22 cellular contexts compared by ENCODE assay signal in the genomic region with DNA sequence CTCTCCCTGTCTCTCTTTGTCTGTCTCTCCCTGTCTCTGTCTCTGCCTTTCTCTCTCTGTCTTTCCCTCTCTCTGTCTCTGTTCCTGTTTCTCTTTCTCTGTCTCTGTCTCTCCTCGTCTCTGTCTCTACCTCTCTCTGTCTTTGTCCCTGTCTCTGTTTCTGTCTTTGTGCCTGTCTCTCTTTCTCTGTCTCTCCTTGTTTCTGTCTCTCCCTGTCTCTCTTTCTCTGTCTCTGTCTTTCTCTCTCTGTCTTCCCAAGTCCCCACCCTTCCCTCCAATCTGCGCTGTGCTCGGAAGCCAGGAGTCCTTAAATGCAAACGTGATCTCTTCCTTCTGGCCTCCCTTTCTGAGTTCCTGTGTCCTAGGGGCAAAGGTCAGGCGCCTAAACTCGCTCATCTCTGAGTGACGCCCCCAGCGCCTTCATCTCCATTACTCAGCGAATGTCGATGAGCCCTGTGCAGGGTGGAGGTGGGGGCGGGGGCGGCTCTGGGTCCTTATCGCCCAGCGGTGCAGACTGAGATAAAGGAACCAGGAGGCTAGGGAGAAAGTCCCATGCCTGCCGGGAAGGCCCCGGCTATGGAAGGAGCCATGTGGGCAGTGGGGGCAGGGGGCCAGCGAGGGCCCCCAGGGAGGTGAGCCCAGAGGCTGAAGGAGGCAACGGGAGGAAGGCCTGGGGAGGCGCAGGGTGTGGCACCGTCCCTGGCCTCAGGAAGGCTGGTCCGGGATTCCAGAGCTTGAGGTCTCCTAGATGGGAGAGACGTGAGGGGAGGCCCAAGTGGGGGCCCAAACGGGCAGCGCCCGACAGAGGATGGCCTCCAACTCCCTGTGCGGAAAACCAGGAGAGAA.
DNase-seq lines count a peak whose midpoint lies in the region; ATAC-seq and TF ChIP-seq lines count a peak whose summit lies in the region.
"Had no signal": no experiment of that assay in that cellular context is flagged by ENCODE, and none has a peak within 500 bp of the region (broad histone marks: within the 10 kb centered on the region; RNA-seq: fewer than 3 reads in every experiment).

No MANE protein-coding gene starts in this region.

- peak overlapping the region; percentile 64 to 67 for H3K4me3 ChIP-seq in duodenal mucosa (ENCODE audit: low read depth in 1 of 2, low read length in 2 of 2)
- H3K4me3 ChIP-seq: breast epithelium had no signal

- H3K4me3 Mint-ChIP-seq in nephron progenitor cell: no peak overlapping the region

- H3K9me3 ChIP-seq in duodenal mucosa (ENCODE audit: control insufficient read depth in 1 of 2, low read length in 2 of 2): no peaks in the 10 kb centered on the region
- H3K9me3 ChIP-seq: breast epithelium, SK-N-SH had no signal

- peaks cover 11% of the 10 kb centered on the region for H3K27me3 Mint-ChIP-seq in nephron progenitor cell (ENCODE audit: low read depth, poor library complexity)

- peak overlapping the region; percentile 42 for H3K27ac ChIP-seq in duodenal mucosa (ENCODE audit: low read depth, low read length)
- H3K27ac ChIP-seq: breast epithelium, C4-2B had no signal

- H3K36me3 ChIP-seq in duodenal mucosa (ENCODE audit: control insufficient read depth in 1 of 2, insufficient read depth in 2 of 2, low read length in 2 of 2): peaks cover 0 to 3% of the 10 kb centered on the region in 2 donors
- H3K36me3 ChIP-seq: breast epithelium had no signal

- H3K27ac Mint-ChIP-seq in nephron progenitor cell: no peak overlapping the region
- H3K27ac Mint-ChIP-seq: activated T-helper 2 cell treated with anti-CD3 and anti-CD28 coated beads, Interferon-gamma antibody, Interleukin-2, Interleukin-4, amounts not matched to agents 10 μg/mL and 5 μg/mL and 100 μg/mL, durations not matched to agents 14 hours and 24 hours and 36 hours had no signal

- peaks cover 0 to 3% of the 10 kb centered on the region in 2 donors for H3K27me3 ChIP-seq in duodenal mucosa (ENCODE audit: control insufficient read depth in 1 of 2, insufficient read depth in 2 of 2, low read length in 2 of 2)

- TF ChIP-seq CTCF in nephron progenitor cell (IDR thresholded peaks at IDR 0.05): no peak

- ATAC-seq in GM18909 (IDR thresholded peaks at IDR 0.05; ENCODE audit: poor library complexity, unreplicated experiment) (no peak), HG03342 (IDR thresholded peaks at IDR 0.05; ENCODE audit: unreplicated experiment) (no peak), GM21390 (IDR thresholded peaks at IDR 0.05; ENCODE audit: unreplicated experiment) (no peak)

- no peaks in the 10 kb centered on the region for H3K9me3 Mint-ChIP-seq in nephron progenitor cell
- H3K9me3 Mint-ChIP-seq: activated T-helper 2 cell treated with anti-CD3 and anti-CD28 coated beads, Interferon-gamma antibody, Interleukin-2, Interleukin-4, amounts not matched to agents 10 μg/mL and 5 μg/mL and 100 μg/mL, durations not matched to agents 14 hours and 24 hours and 36 hours had no signal

- H3K4me1 Mint-ChIP-seq in nephron progenitor cell: peaks cover 8% of the 10 kb centered on the region

- peaks cover 21 to 22% of the 10 kb centered on the region in 2 donors for H3K4me1 ChIP-seq in duodenal mucosa (ENCODE audit: control insufficient read depth in 1 of 2, insufficient read depth in 2 of 2, low read length in 2 of 2)
- H3K4me1 ChIP-seq: breast epithelium had no signal

- no peaks in the 10 kb centered on the region for H3K36me3 Mint-ChIP-seq in nephron progenitor cell (ENCODE audit: low read depth)

- DNase-seq in NOMO-1 treated with DMSO at 0.1 percent for 48 hours (lab: John Stamatoyannopoulos, UW; ENCODE audit: unreplicated experiment) (peak; percentile 40), NOMO-1 treated with dmso at 0.1 percent for 144 hours (lab: John Stamatoyannopoulos, UW; ENCODE audit: unreplicated experiment) (no peak), OCI-M1 (lab: John Stamatoyannopoulos, UW) (peak; percentile 90), nephron progenitor cell (peak; percentile 54)
- DNase-seq: activated CD4-positive, alpha-beta T cell treated with anti-CD3 and anti-CD28 coated beads for 4 hours; dermis blood vessel endothelial cell; DMS79; foreskin melanocyte; Kasumi-1; NCI-H1105; NCI-H774; occipital lobe; retina; SK-N-SH; T-helper 9 cell had no signal

- peak overlapping the region; percentile 51 to 71 for H3K9ac ChIP-seq in duodenal mucosa (ENCODE audit: low read depth in 1 of 2, low read length in 2 of 2)
- H3K9ac ChIP-seq: SK-N-SH had no signal
